ENCODE assay signal across 16 cellular contexts in the genomic region with DNA sequence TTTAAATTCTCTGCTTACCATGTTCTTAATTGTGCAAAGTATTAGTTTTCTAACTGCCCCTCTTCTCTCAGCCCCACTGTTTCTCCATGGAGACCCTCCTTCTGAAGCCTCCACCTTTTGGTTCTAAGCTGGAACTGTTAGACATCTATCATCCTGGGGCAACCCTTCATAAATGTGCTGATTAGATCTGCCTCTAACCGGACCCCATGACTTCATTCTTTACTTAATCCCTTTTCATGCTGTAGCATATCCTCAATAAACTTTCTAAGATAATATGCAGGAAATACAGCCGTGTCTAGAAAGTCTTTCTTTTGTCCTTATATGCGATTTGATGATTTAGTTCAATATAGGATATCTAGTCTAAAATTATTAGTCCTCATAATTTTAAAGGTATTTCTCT.
DNase-seq lines count a peak whose midpoint lies in the region; ATAC-seq and TF ChIP-seq lines count a peak whose summit lies in the region.
"Had no signal": no experiment of that assay in that cellular context is flagged by ENCODE, and none has a peak within 500 bp of the region (broad histone marks: within the 10 kb centered on the region; RNA-seq: fewer than 3 reads in every experiment).

No MANE protein-coding gene starts in this region.

- CTCF ChIA-PET in PC-9 (lab: Charles Lee), result no interaction called here

- peak overlapping the region; percentile 63; the same call in 1 of the 2 replicates for H2AFZ ChIP-seq in PC-9

- H3K79me2 ChIP-seq in PC-9 (ENCODE audit: low read depth), result no peaks in the 10 kb centered on the region

- H3K4me1 Mint-ChIP-seq in stimulated activated naive B cell treated with anti-CD40 and anti-IgM and Interleukin-4, amounts not matched to agents 10 μg/mL and 1 μg/mL and 100 μg/mL, for 72 hours, result peaks cover 7 to 8% of the 10 kb centered on the region in 2 donors

- no peaks in the 10 kb centered on the region for H3F3A ChIP-seq in PC-9 (ENCODE audit: insufficient read depth, low read depth)

- H3K4me1 ChIP-seq in PC-9 (replicated peaks; ENCODE audit: insufficient read depth), result no peaks in the 10 kb centered on the region
- H3K4me1 ChIP-seq in foreskin keratinocyte, result peaks cover 15% of the 10 kb centered on the region
- H3K4me1 ChIP-seq: BLaER1 treated with 17β-estradiol and CSF1 and Interleukin-3, amounts not matched to agents 10 nM and 100 nM had no signal

- intact Hi-C loops in PC-9 (cut with micrococcal nuclease; ENCODE audit: unreplicated experiment), result no loop called here

- H3K4me3 Mint-ChIP-seq in stimulated activated naive B cell treated with anti-CD40 and anti-IgM and Interleukin-4, amounts not matched to agents 10 μg/mL and 1 μg/mL and 100 μg/mL, for 72 hours, result no peak overlapping the region
- H3K4me3 Mint-ChIP-seq: CD4-positive, CD25-positive, alpha-beta regulatory T cell had no signal

- no peaks in the 10 kb centered on the region for H3K36me3 ChIP-seq in PC-9 (ENCODE audit: low read depth)
- H3K36me3 ChIP-seq: BLaER1 treated with 17β-estradiol and CSF1 and Interleukin-3, amounts not matched to agents 10 nM and 100 nM had no signal

- H4K20me1 ChIP-seq in PC-9 (ENCODE audit: insufficient read depth), result no peaks in the 10 kb centered on the region
- H4K20me1 ChIP-seq: BLaER1 treated with 17β-estradiol and CSF1 and Interleukin-3, amounts not matched to agents 10 nM and 100 nM had no signal

- H3K27ac ChIP-seq in PC-9 (no peak overlapping the region), foreskin keratinocyte (no peak overlapping the region)
- H3K27ac ChIP-seq: 22Rv1; BLaER1 treated with 17β-estradiol and CSF1 and Interleukin-3, amounts not matched to agents 10 nM and 100 nM had no signal

- no peaks in the 10 kb centered on the region for H3K27me3 ChIP-seq in PC-9 (ENCODE audit: insufficient read depth, low read depth)
- no peaks in the 10 kb centered on the region for H3K27me3 ChIP-seq in foreskin keratinocyte
- H3K27me3 ChIP-seq: BLaER1 treated with 17β-estradiol and CSF1 and Interleukin-3, amounts not matched to agents 10 nM and 100 nM had no signal

- ATAC-seq in foreskin keratinocyte, result peak; percentile 58
- no peak for ATAC-seq in stimulated activated naive B cell treated with anti-CD40 and anti-IgM and Interleukin-4, amounts not matched to agents 10 μg/mL and 1 μg/mL and 100 μg/mL, for 72 hours (replicated peaks)
- no peak for ATAC-seq in HG03439 (IDR thresholded peaks at IDR 0.05; ENCODE audit: unreplicated experiment)
- no peak for ATAC-seq in GM18861 (IDR thresholded peaks at IDR 0.05; ENCODE audit: unreplicated experiment)
- no peak for ATAC-seq in GM21576 (IDR thresholded peaks at IDR 0.05; ENCODE audit: unreplicated experiment)
- ATAC-seq: HCT116, K562 had no signal

- H3K27me3 Mint-ChIP-seq in stimulated activated naive B cell treated with anti-CD40 and anti-IgM and Interleukin-4, amounts not matched to agents 10 μg/mL and 1 μg/mL and 100 μg/mL, for 72 hours, result no peaks in the 10 kb centered on the region
- H3K27me3 Mint-ChIP-seq: CD4-positive, CD25-positive, alpha-beta regulatory T cell had no signal

- TF ChIP-seq CTCF in PC-9 (conservative IDR thresholded peaks at IDR 0.05), result no peak
- TF ChIP-seq CTCF in foreskin keratinocyte (conservative IDR thresholded peaks at IDR 0.05), result no peak

- no peak overlapping the region for H3K4me3 ChIP-seq in PC-9
- H3K4me3 ChIP-seq: BLaER1 treated with 17β-estradiol and CSF1 and Interleukin-3, amounts not matched to agents 10 nM and 100 nM; K562 had no signal

- no TSS peak for BruUV-seq in PC-9 (replicated peaks; lab: Mats Ljungman, UMichigan)

- no peaks in the 10 kb centered on the region for H3K9me2 ChIP-seq in PC-9 (ENCODE audit: insufficient read depth)

- no peaks in the 10 kb centered on the region for H3K9me3 Mint-ChIP-seq in stimulated activated naive B cell treated with anti-CD40 and anti-IgM and Interleukin-4, amounts not matched to agents 10 μg/mL and 1 μg/mL and 100 μg/mL, for 72 hours

- no peak overlapping the region for H3K4me2 ChIP-seq in PC-9
- H3K4me2 ChIP-seq: BLaER1 treated with 17β-estradiol and CSF1 and Interleukin-3, amounts not matched to agents 10 nM and 100 nM had no signal

- no peaks in the 10 kb centered on the region for H3K36me3 Mint-ChIP-seq in stimulated activated naive B cell treated with anti-CD40 and anti-IgM and Interleukin-4, amounts not matched to agents 10 μg/mL and 1 μg/mL and 100 μg/mL, for 72 hours
- H3K36me3 Mint-ChIP-seq: CD4-positive, CD25-positive, alpha-beta regulatory T cell had no signal

- no peaks in the 10 kb centered on the region for H3K9me3 ChIP-seq in PC-9 (ENCODE audit: insufficient read depth, low read depth)
- H3K9me3 ChIP-seq: BLaER1 treated with 17β-estradiol and CSF1 and Interleukin-3, amounts not matched to agents 10 nM and 100 nM had no signal

- POLR2A ChIA-PET in PC-9 (lab: Charles Lee; ENCODE audit: unreplicated experiment), result interaction anchor here (0.6 kb wide), 1 partner anchor 256 kb away, joined by 3 read pairs; no protein-coding TSS in a partner anchor

- peak; percentile 9 for DNase-seq in NCI-H82 (lab: John Stamatoyannopoulos, UW)
- DNase-seq in NCI-H82 treated with DMSO at 0.1 percent for 48 hours (lab: John Stamatoyannopoulos, UW; ENCODE audit: unreplicated experiment), result no peak
- no peak for DNase-seq in PC-9
- DNase-seq in foreskin keratinocyte, result peak in 1 of 2 donors; percentile 38
- no peak for DNase-seq in stimulated activated naive B cell treated with anti-CD40 and anti-IgM and Interleukin-4, amounts not matched to agents 10 μg/mL and 1 μg/mL and 100 μg/mL, for 72 hours
- DNase-seq: ACHN; CD4-positive, CD25-positive, alpha-beta regulatory T cell; DMS53; GF-D8 had no signal

- H3K27ac Mint-ChIP-seq in stimulated activated naive B cell treated with anti-CD40 and anti-IgM and Interleukin-4, amounts not matched to agents 10 μg/mL and 1 μg/mL and 100 μg/mL, for 72 hours, result no peak overlapping the region
- H3K27ac Mint-ChIP-seq: CD4-positive, CD25-positive, alpha-beta regulatory T cell had no signal
